Comparison of ENCODE assay signal across 2 cellular contexts in the genomic region with DNA sequence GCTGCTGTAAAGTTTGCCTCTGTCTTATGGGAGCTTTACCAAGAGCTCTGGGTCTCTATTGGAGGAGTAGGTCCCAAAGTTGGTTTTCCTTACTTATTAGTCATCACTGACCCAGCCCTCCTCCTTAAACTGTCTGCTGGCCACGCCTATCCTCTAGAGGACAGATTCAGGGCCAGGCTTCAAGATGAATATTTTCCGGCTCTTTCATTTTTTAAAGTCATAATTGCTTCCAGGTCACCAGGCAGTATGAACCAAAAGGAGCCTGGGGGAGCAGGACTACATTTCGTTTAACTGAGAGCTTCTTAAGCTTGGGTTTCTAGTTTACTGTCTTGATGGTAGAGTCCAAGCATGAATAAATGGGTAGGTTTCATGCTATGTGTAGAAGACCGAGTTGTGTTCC.
TF ChIP-seq lines count a peak whose summit lies in the region.

No MANE protein-coding gene starts in this region.

TF ChIP-seq in SK-N-SH treated with all-trans-retinoic acid at 6 μM for 48 hours, 23 proteins besides CTCF, POLR2A, EP300 and RAD21 (continued from another document):
- TF ChIP-seq, protein P1, sequence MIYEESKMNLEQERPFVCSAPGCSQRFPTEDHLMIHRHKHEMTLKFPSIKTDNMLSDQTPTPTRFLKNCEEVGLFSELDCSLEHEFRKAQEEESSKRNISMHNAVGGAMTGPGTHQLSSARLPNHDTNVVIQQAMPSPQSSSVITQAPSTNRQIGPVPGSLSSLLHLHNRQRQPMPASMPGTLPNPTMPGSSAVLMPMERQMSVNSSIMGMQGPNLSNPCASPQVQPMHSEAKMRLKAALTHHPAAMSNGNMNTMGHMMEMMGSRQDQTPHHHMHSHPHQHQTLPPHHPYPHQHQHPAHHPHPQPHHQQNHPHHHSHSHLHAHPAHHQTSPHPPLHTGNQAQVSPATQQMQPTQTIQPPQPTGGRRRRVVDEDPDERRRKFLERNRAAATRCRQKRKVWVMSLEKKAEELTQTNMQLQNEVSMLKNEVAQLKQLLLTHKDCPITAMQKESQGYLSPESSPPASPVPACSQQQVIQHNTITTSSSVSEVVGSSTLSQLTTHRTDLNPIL (CRISPR knock-in tag; IDR thresholded peaks at IDR 0.05; ENCODE audit: low read depth) = no peak
- TF ChIP-seq ZNF70 (CRISPR knock-in tag; IDR thresholded peaks at IDR 0.05) (no peak), SNAI2 (CRISPR knock-in tag; IDR thresholded peaks at IDR 0.05) (no peak), ZNF8 (CRISPR knock-in tag; IDR thresholded peaks at IDR 0.05) (no peak), ZFP3 (CRISPR knock-in tag; IDR thresholded peaks at IDR 0.05) (no peak), ISL1 (CRISPR knock-in tag; IDR thresholded peaks at IDR 0.05) (no peak), ZC3H10 (CRISPR knock-in tag; IDR thresholded peaks at IDR 0.05) (no peak), ZFP30 (CRISPR knock-in tag; IDR thresholded peaks at IDR 0.05) (no peak), ZNF565 (CRISPR knock-in tag; conservative IDR thresholded peaks at IDR 0.05; ENCODE audit: low read depth) (no peak), PPARA (CRISPR knock-in tag; IDR thresholded peaks at IDR 0.05; ENCODE audit: borderline replicate concordance) (no peak), ESRRG (CRISPR knock-in tag; IDR thresholded peaks at IDR 0.05) (no peak)
- TF ChIP-seq, protein P2, sequence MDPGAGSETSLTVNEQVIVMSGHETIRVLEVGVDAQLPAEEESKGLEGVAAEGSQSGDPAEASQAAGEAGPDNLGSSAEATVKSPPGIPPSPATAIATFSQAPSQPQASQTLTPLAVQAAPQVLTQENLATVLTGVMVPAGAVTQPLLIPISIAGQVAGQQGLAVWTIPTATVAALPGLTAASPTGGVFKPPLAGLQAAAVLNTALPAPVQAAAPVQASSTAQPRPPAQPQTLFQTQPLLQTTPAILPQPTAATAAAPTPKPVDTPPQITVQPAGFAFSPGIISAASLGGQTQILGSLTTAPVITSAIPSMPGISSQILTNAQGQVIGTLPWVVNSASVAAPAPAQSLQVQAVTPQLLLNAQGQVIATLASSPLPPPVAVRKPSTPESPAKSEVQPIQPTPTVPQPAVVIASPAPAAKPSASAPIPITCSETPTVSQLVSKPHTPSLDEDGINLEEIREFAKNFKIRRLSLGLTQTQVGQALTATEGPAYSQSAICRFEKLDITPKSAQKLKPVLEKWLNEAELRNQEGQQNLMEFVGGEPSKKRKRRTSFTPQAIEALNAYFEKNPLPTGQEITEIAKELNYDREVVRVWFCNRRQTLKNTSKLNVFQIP (CRISPR knock-in tag; IDR thresholded peaks at IDR 0.05; ENCODE audit: borderline replicate concordance, low read depth) = no peak
- TF ChIP-seq, protein P3, sequence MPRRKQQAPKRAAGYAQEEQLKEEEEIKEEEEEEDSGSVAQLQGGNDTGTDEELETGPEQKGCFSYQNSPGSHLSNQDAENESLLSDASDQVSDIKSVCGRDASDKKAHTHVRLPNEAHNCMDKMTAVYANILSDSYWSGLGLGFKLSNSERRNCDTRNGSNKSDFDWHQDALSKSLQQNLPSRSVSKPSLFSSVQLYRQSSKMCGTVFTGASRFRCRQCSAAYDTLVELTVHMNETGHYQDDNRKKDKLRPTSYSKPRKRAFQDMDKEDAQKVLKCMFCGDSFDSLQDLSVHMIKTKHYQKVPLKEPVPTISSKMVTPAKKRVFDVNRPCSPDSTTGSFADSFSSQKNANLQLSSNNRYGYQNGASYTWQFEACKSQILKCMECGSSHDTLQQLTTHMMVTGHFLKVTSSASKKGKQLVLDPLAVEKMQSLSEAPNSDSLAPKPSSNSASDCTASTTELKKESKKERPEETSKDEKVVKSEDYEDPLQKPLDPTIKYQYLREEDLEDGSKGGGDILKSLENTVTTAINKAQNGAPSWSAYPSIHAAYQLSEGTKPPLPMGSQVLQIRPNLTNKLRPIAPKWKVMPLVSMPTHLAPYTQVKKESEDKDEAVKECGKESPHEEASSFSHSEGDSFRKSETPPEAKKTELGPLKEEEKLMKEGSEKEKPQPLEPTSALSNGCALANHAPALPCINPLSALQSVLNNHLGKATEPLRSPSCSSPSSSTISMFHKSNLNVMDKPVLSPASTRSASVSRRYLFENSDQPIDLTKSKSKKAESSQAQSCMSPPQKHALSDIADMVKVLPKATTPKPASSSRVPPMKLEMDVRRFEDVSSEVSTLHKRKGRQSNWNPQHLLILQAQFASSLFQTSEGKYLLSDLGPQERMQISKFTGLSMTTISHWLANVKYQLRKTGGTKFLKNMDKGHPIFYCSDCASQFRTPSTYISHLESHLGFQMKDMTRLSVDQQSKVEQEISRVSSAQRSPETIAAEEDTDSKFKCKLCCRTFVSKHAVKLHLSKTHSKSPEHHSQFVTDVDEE (CRISPR knock-in tag; IDR thresholded peaks at IDR 0.05) = no peak

TF ChIP-seq in SK-N-SH, 30 proteins besides CTCF, POLR2A, EP300 and RAD21 (continued from another document):
- TF ChIP-seq, protein P4, sequence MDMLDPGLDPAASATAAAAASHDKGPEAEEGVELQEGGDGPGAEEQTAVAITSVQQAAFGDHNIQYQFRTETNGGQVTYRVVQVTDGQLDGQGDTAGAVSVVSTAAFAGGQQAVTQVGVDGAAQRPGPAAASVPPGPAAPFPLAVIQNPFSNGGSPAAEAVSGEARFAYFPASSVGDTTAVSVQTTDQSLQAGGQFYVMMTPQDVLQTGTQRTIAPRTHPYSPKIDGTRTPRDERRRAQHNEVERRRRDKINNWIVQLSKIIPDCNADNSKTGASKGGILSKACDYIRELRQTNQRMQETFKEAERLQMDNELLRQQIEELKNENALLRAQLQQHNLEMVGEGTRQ (IDR thresholded peaks at IDR 0.05; ENCODE audit: borderline replicate concordance, low read depth, low read length) = no peak
- TF ChIP-seq POLR2AphosphoS5 (IDR thresholded peaks at IDR 0.05; ENCODE audit: low read depth, low read length) (no peak), RFX5 (IDR thresholded peaks at IDR 0.05; ENCODE audit: low read length) (no peak), FOSL2 (IDR thresholded peaks at IDR 0.05; ENCODE audit: borderline replicate concordance, low read depth) (no peak), GABPA (IDR thresholded peaks at IDR 0.05; ENCODE audit: low read depth) (no peak), RXRA (IDR thresholded peaks at IDR 0.05; ENCODE audit: borderline replicate concordance, low read depth) (no peak)
